9 cellular contexts compared by ENCODE assay signal in the genomic region with DNA sequence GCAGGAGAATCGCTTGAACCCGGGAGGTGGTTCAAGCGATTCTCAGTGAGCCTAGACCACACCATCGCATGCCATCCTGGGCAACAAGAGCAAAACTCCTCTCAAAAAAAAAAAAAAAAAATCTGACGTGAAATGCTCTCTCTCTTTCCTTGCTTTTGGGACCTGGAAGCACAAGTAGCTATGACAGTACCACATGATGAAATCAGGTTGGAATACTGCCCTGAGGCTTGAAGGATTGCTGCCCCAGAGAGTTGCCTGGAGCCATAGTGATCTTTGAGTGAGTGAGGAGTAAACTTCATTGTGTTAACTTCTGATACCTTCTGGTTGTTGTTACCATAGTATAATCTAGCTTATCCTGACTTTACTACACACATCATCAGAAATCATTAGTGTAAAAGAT. TPM values are rescaled to one million over a fixed set of nuclear protein-coding genes. Genes with fewer than 3 reads are reported as not detected.
DNase-seq lines count a peak whose midpoint lies in the region; ATAC-seq, FAIRE-seq and TF ChIP-seq lines count a peak whose summit lies in the region.
"Had no signal": no experiment of that assay in that cellular context is flagged by ENCODE, and none has a peak within 500 bp of the region (broad histone marks: within the 10 kb centered on the region; RNA-seq: fewer than 3 reads in every experiment).

No MANE protein-coding gene starts in this region.

- DNase-seq in ELR (ENCODE audit: low read depth) (peak; percentile 82), RWPE1 (ENCODE audit: low spot score) (no peak), fibroblast of mammary gland (ENCODE audit: low read depth) (peak; percentile 84), sciatic nerve (ENCODE audit: low spot score) (no peak), occipital lobe (lab: John Stamatoyannopoulos, UW) (no peak), GM12891 (ENCODE audit: insufficient read length, low spot score) (no peak), SW480 (ENCODE audit: low spot score) (no peak)
- DNase-seq: NCI-H774 had no signal

- intact Hi-C loops in sciatic nerve (cut with DNase I): no loop called here

- ATAC-seq in sciatic nerve (peak; percentile 87), GM21529 (IDR thresholded peaks at IDR 0.05; ENCODE audit: unreplicated experiment) (no peak)

- no peak for TF ChIP-seq POLR2A in GM12891 (IDR thresholded peaks at IDR 0.05; ENCODE audit: low read depth, low read length)

- peak overlapping the region; percentile 62 for H3K27ac ChIP-seq in RWPE1

- POLR2A ChIA-PET in RWPE1 (lab: Yijun Ruan, JAX; ENCODE audit: low non-redundant PET): interaction anchor here (0.7 kb wide), 1 partner anchor 25 kb away, joined by 5 read pairs; no protein-coding TSS in a partner anchor

- TF ChIP-seq CTCF in RWPE1 (conservative IDR thresholded peaks at IDR 0.05; ENCODE audit: low read depth) (no peak), fibroblast of mammary gland (conservative IDR thresholded peaks at IDR 0.05; ENCODE audit: control insufficient read depth, insufficient read depth, low read depth, low read length) (no peak)

- no peak overlapping the region for H3K4me3 ChIP-seq in fibroblast of mammary gland (ENCODE audit: control insufficient read depth, low read depth, low read length)

- CTCF ChIA-PET in RWPE1 (lab: Yijun Ruan, JAX): interaction anchor here (1.5 kb wide), 1 partner anchor 86 kb away, joined by 3 read pairs; no protein-coding TSS in a partner anchor

- no peak for FAIRE-seq in GM12891 (lab: Jason Lieb, UNC)

TF ChIP-seq in GM12891, 5 proteins besides CTCF, POLR2A, EP300 and RAD21:
- no peak for TF ChIP-seq TAF1 (IDR thresholded peaks at IDR 0.05; ENCODE audit: low read depth, low read length)
- no peak for TF ChIP-seq SPI1 (IDR thresholded peaks at IDR 0.05; ENCODE audit: low read depth, low read length)
- TF ChIP-seq PAX5 (IDR thresholded peaks at IDR 0.05; ENCODE audit: insufficient read depth, low read length, severe bottlenecking): no peak
- no peak for TF ChIP-seq POU2F2 (IDR thresholded peaks at IDR 0.05; ENCODE audit: low read depth, low read length)
- TF ChIP-seq POLR2AphosphoS5 (IDR thresholded peaks at IDR 0.05; ENCODE audit: low read depth, low read length): no peak

RNA-seq across cellular contexts. Expression of a gene that starts 23.3 kb away (rescaled TPM):
- 238 TPM for total RNA-seq in sciatic nerve
- 142 TPM for total RNA-seq in occipital lobe
- 46.1 TPM for polyA plus RNA-seq in GM12891 (2012; ENCODE audit: low read depth, missing spikeins)

Comparison
In these comparisons a context has a peak if more than half of its experiments do, and no peak if none do; other contexts are left out.
1. DNase-seq: peak in ELR (single experiment) and fibroblast of mammary gland (single experiment); none in RWPE1 (single experiment), sciatic nerve (single experiment), occipital lobe (single experiment), GM12891 (single experiment) and SW480 (single experiment).